ENCODE assay signal across 21 cellular contexts in genomic region chr3:179156775-179157174, GRCh38. TPM values are rescaled to one million over a fixed set of nuclear protein-coding genes. Genes with fewer than 3 reads are reported as not detected.
DNase-seq lines count a peak whose midpoint lies in the region; ATAC-seq, FAIRE-seq and TF ChIP-seq lines count a peak whose summit lies in the region.
"Had no signal": no experiment of that assay in that cellular context is flagged by ENCODE, and none has a peak within 500 bp of the region (broad histone marks: within the 10 kb centered on the region; RNA-seq: fewer than 3 reads in every experiment).

No MANE protein-coding gene starts in this region.

- no peak for TF ChIP-seq EP300 in K562 (IDR thresholded peaks at IDR 0.05; ENCODE audit: low read length)

- no peak overlapping the region for H3K27ac ChIP-seq in K562 (ENCODE audit: extremely low read depth, low read depth, low read length)
- H3K27ac ChIP-seq in foreskin keratinocyte: no peak overlapping the region
- H3K27ac ChIP-seq: 22Rv1; BLaER1 treated with 17β-estradiol and CSF1 and Interleukin-3, amounts not matched to agents 10 nM and 100 nM; SJCRH30 had no signal

- peaks cover 6% of the 10 kb centered on the region; the same call in 1 of the 2 replicates for H4K20me1 ChIP-seq in K562 (replicated peaks; ENCODE audit: control insufficient read depth, insufficient read depth, low read length)

- H3K9ac ChIP-seq in K562 (ENCODE audit: insufficient read depth in 1 of 2, low read depth in 2 of 2, low read length in 2 of 2): no peak overlapping the region
- H3K9ac ChIP-seq: BLaER1 treated with 17β-estradiol and CSF1 and Interleukin-3, amounts not matched to agents 10 nM and 100 nM had no signal

- CTCF ChIA-PET in K562 (lab: Yijun Ruan, JAX; ENCODE audit: low intra/inter-chr PET ratio): no interaction called here

- in situ Hi-C loops in K562 (cut with MboI): no loop called here

- H2AFZ ChIP-seq in K562 (ENCODE audit: low read depth, low read length): no peak overlapping the region

- BruUV-seq in K562 (replicated peaks; lab: Mats Ljungman, UMichigan): no TSS peak

- H3K79me2 ChIP-seq in K562 (ENCODE audit: control insufficient read depth, insufficient read depth, low read length): peaks cover 93% of the 10 kb centered on the region

- H3K4me2 ChIP-seq in K562 (ENCODE audit: insufficient read depth, low read length): no peak overlapping the region
- H3K4me2 ChIP-seq: BLaER1 treated with 17β-estradiol and CSF1 and Interleukin-3, amounts not matched to agents 10 nM and 100 nM had no signal

- ATAC-seq in K562 (no peak), foreskin keratinocyte (peak; percentile 23)
- ATAC-seq: CD8-positive, alpha-beta T cell; Panc1 had no signal

- H3K36me3 Mint-ChIP-seq in progenitor cell of endocrine pancreas (ENCODE audit: insufficient read depth): no peaks in the 10 kb centered on the region
- H3K36me3 Mint-ChIP-seq in activated naive CD8-positive, alpha-beta T cell treated with anti-CD3 and anti-CD28 coated beads for 36 hours: no peaks in the 10 kb centered on the region
- H3K36me3 Mint-ChIP-seq: CD8-positive, alpha-beta T cell had no signal

- no peak for TF ChIP-seq RAD21 in K562 (CRISPR knock-in tag; conservative IDR thresholded peaks at IDR 0.05 in 1 of 2, IDR thresholded peaks at IDR 0.05 in 1 of 2)

- POLR2A ChIA-PET in K562 (lab: Yijun Ruan, JAX): no interaction called here

- H3K36me3 ChIP-seq in K562 (ENCODE audit: control insufficient read depth, insufficient read depth, low read length): peaks cover 5% of the 10 kb centered on the region; the same call in 2 of the 3 replicates
- H3K36me3 ChIP-seq: SJCRH30 had no signal

- H3K9me3 Mint-ChIP-seq in progenitor cell of endocrine pancreas (ENCODE audit: low read depth): peaks cover 2% of the 10 kb centered on the region
- no peaks in the 10 kb centered on the region for H3K9me3 Mint-ChIP-seq in activated naive CD8-positive, alpha-beta T cell treated with anti-CD3 and anti-CD28 coated beads for 36 hours
- H3K9me3 Mint-ChIP-seq: CD8-positive, alpha-beta T cell had no signal

- peak; percentile 22 for DNase-seq in DMS 273 (lab: John Stamatoyannopoulos, UW; ENCODE audit: unreplicated experiment)
- no peak for DNase-seq in DMS 273 treated with DMSO at 0.1 percent for 48 hours (lab: John Stamatoyannopoulos, UW)
- no peak for DNase-seq in H54 (ENCODE audit: insufficient read length, low spot score)
- no peak for DNase-seq in K562 (ENCODE audit: extremely low read depth in 1 of 4, low spot score in 3 of 4)
- peak in 1 of 2 donors; percentile 22 for DNase-seq in foreskin keratinocyte
- DNase-seq in progenitor cell of endocrine pancreas (ENCODE audit: low spot score, unreplicated experiment): no peak
- no peak for DNase-seq in activated naive CD8-positive, alpha-beta T cell treated with anti-CD3 and anti-CD28 coated beads for 36 hours
- DNase-seq in activated naive CD4-positive, alpha-beta T cell treated with Interleukin-2 at 50 U/mL for 16 hours: no peak
- DNase-seq: CD8-positive, alpha-beta T cell; EL; GF-D8; KBM-7; NCI-H1694 treated with DMSO at 0.1 percent for 48 hours; NCI-H2081 treated with DMSO at 0.1 percent for 48 hours; NCI-H2227 treated with DMSO at 0.1 percent for 48 hours; NCI-H524; NCI-H82; SJCRH30 had no signal

- H3K27me3 ChIP-seq in K562 (ENCODE audit: control insufficient read depth in 2 of 2, insufficient read depth in 2 of 2, low read length in 2 of 2) (no peaks in the 10 kb centered on the region), foreskin keratinocyte (no peaks in the 10 kb centered on the region)
- H3K27me3 ChIP-seq: BLaER1 treated with 17β-estradiol and CSF1 and Interleukin-3, amounts not matched to agents 10 nM and 100 nM; SJCRH30 had no signal

- FAIRE-seq in H54 (lab: Jason Lieb, UNC) (peak; percentile 43), K562 (lab: Jason Lieb, UNC) (no peak)

- H3K27me3 Mint-ChIP-seq in progenitor cell of endocrine pancreas: no peaks in the 10 kb centered on the region
- no peaks in the 10 kb centered on the region for H3K27me3 Mint-ChIP-seq in activated naive CD8-positive, alpha-beta T cell treated with anti-CD3 and anti-CD28 coated beads for 36 hours

- WGBS in K562 (ENCODE audit: insufficient coverage, low coverage, missing lambda C conversion rate): 68% methylated on average over 1 of the region's 1 CpG

- H3K9me3 ChIP-seq in K562 (replicated peaks; ENCODE audit: control insufficient read depth, insufficient read depth, low read depth, low read length): no peaks in the 10 kb centered on the region
- H3K9me3 ChIP-seq: SJCRH30 had no signal

- H3K27ac Mint-ChIP-seq in progenitor cell of endocrine pancreas: no peak overlapping the region
- H3K27ac Mint-ChIP-seq in activated naive CD8-positive, alpha-beta T cell treated with anti-CD3 and anti-CD28 coated beads for 36 hours: no peak overlapping the region
- H3K27ac Mint-ChIP-seq: CD8-positive, alpha-beta T cell had no signal

- no peak overlapping the region for H3K4me3 Mint-ChIP-seq in progenitor cell of endocrine pancreas (ENCODE audit: low read depth)
- H3K4me3 Mint-ChIP-seq in activated naive CD8-positive, alpha-beta T cell treated with anti-CD3 and anti-CD28 coated beads for 36 hours: no peak overlapping the region
- H3K4me3 Mint-ChIP-seq: CD8-positive, alpha-beta T cell had no signal

- no peak overlapping the region for H3K4me3 ChIP-seq in K562
- H3K4me3 ChIP-seq: BLaER1 treated with 17β-estradiol and CSF1 and Interleukin-3, amounts not matched to agents 10 nM and 100 nM; SJCRH30 had no signal

- TF ChIP-seq CTCF in K562 (IDR thresholded peaks at IDR 0.05 in 2 of 3, conservative IDR thresholded peaks at IDR 0.05 in 1 of 3; ENCODE audit: insufficient read depth in 2 of 3, low read depth in 1 of 3, low read length in 3 of 3) (no peak), foreskin keratinocyte (conservative IDR thresholded peaks at IDR 0.05) (no peak), progenitor cell of endocrine pancreas (IDR thresholded peaks at IDR 0.05; ENCODE audit: unreplicated experiment) (no peak)

- intact Hi-C loops in K562 (cut with micrococcal nuclease): no loop called here

- H3K9me1 ChIP-seq in K562 (ENCODE audit: control insufficient read depth, insufficient read depth, low read length): no peaks in the 10 kb centered on the region

- H3K4me1 ChIP-seq in K562 (replicated peaks in 1 of 2; ENCODE audit: control insufficient read depth in 2 of 2, insufficient read depth in 2 of 2, low read length in 2 of 2): peaks cover 0 to 8% of the 10 kb centered on the region in 2 experiments; a peak in 2 of 5 replicates
- peaks cover 9% of the 10 kb centered on the region for H3K4me1 ChIP-seq in foreskin keratinocyte
- H3K4me1 ChIP-seq: SJCRH30 had no signal

- no peak for TF ChIP-seq POLR2A in H54 (IDR thresholded peaks at IDR 0.05; ENCODE audit: low read depth, low read length)
- TF ChIP-seq POLR2A in K562 (conservative IDR thresholded peaks at IDR 0.05): no peak

- H3K4me1 Mint-ChIP-seq in progenitor cell of endocrine pancreas (ENCODE audit: low read depth): peaks cover 4% of the 10 kb centered on the region
- H3K4me1 Mint-ChIP-seq in activated naive CD8-positive, alpha-beta T cell treated with anti-CD3 and anti-CD28 coated beads for 36 hours: peaks cover 56% of the 10 kb centered on the region

TF ChIP-seq in K562, 482 proteins besides CTCF, POLR2A, EP300 and RAD21:
- TF ChIP-seq MAFK (IDR thresholded peaks at IDR 0.05; ENCODE audit: low read length) (peak; percentile 25; the same call in 1 of the 2 replicates), ZNF668 (CRISPR knock-in tag; IDR thresholded peaks at IDR 0.05) (no peak), NCOA6 (IDR thresholded peaks at IDR 0.05) (no peak), C11orf30 (IDR thresholded peaks at IDR 0.05; ENCODE audit: low read depth) (peak; percentile 38; the same call in 1 of the 2 replicates), FUS (optimal IDR thresholded peaks at IDR 0.05; ENCODE audit: low read depth, low read length) (no peak), MAFG (tag; conservative IDR thresholded peaks at IDR 0.05) (peak; percentile 44; the same call in 1 of the 2 replicates), ZNF316 (IDR thresholded peaks at IDR 0.05) (peak; percentile 73; the same call in 1 of the 2 replicates), HDAC8 (tag; IDR thresholded peaks at IDR 0.05) (no peak), MCM7 (IDR thresholded peaks at IDR 0.05) (no peak), KLF10 (CRISPR knock-in tag; IDR thresholded peaks at IDR 0.05) (no peak), MAFF (IDR thresholded peaks at IDR 0.05; ENCODE audit: low read length) (peak; percentile 43)

RNA-seq across cellular contexts. Expression of gene PIK3CA, which starts 8.6 kb away (rescaled TPM):
- total RNA-seq in K562 (2011; cell fraction: chromatin; rRNA removed; ENCODE audit: low replicate concordance): 8.2 and 43.1 TPM in 2 replicates
- total RNA-seq in K562 (2011; cell fraction: nucleolus; rRNA removed): 3.2 and 4.7 TPM in 2 replicates
- 8.1 and 11.2 TPM in 2 replicates for total RNA-seq in K562 (2011; cell fraction: nucleoplasm; rRNA removed)
- 8.5 and 10.3 TPM in 2 replicates for total RNA-seq in K562 (2014; rRNA removed)
- 19.4 and 24.5 TPM in 2 replicates for total RNA-seq in K562 (2014; rRNA removed; fragmentation: Illumina TruSeq; extraction: Trizol)
- total RNA-seq in K562 (2015; rRNA removed; fragmentation: Illumina TruSeq; extraction: Trizol): 14.6 and 14.7 TPM in 2 replicates
- 15.5 and 17.2 TPM in 2 replicates for total RNA-seq in K562 (2021)
- 12.0 and 17.9 TPM in 2 replicates for polyA plus RNA-seq in K562 (2011; rRNA removed)
- 1.8 and 4.4 TPM in 2 replicates for polyA plus RNA-seq in K562 (2011; cell fraction: cytosol; rRNA removed)
- 5.8 and 10.5 TPM in 2 replicates for polyA plus RNA-seq in K562 (2011; cell fraction: nucleus; rRNA removed)
- 9.5 and 10.6 TPM in 2 replicates for polyA plus RNA-seq in K562 (2012)
- polyA plus RNA-seq in K562 (2014; fragmentation: Illumina TruSeq; extraction: Trizol): 10.8 and 11.7 TPM in 2 replicates
- 1 to 10 TPM; 3.8 to 4.8 TPM for polyA plus RNA-seq in K562 (2014; fragmentation: Nextera tagmentation; extraction: Ambion mirVana)
- 5.6 and 7.7 TPM in 2 replicates for polyA plus RNA-seq in K562 (2014; rRNA removed)
- 40.6 and 48.2 TPM in 2 replicates for polyA minus RNA-seq in K562 (2011; rRNA and poly(A)+ RNA removed)
- polyA minus RNA-seq in K562 (2011; cell fraction: cytosol; rRNA and poly(A)+ RNA removed): 12.7 and 15.1 TPM in 2 replicates
- polyA minus RNA-seq in K562 (2011; cell fraction: nucleus; rRNA and poly(A)+ RNA removed): 12.8 and 28.8 TPM in 2 replicates
- 17.7 and 20.2 TPM in 2 replicates for total RNA-seq in foreskin keratinocyte
- 2.8 and 3.2 TPM in 2 replicates for polyA plus RNA-seq in foreskin keratinocyte
- total RNA-seq in progenitor cell of endocrine pancreas: 19.2 and 20.2 TPM in 2 replicates
- 10 to 100 TPM; 16.8 to 19.0 TPM for total RNA-seq in activated naive CD8-positive, alpha-beta T cell treated with anti-CD3 and anti-CD28 coated beads for 36 hours
